Comparison of ENCODE assay signal across 18 cellular contexts in the genomic region with DNA sequence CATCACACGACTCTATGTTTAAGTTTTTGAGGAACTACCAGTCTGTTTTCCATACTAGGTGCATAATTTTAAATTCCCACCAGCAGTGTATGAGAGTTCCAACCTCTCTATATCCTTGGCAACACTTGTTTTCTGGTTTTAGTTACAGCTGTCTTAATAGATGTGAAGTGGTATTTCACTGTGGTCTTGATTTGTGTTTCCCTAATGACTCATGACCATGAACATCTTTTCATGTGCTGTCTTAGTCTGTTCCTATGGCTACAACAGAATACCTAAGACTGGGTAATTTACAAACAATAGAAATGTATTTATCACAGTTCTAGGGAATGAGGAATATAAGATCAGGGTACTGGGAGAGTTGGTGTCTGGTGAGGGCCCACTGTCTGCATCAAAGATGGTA. TPM values are rescaled to one million over a fixed set of nuclear protein-coding genes. Genes with fewer than 3 reads are reported as not detected.
DNase-seq lines count a peak whose midpoint lies in the region; ATAC-seq and TF ChIP-seq lines count a peak whose summit lies in the region.
"Had no signal": no experiment of that assay in that cellular context is flagged by ENCODE, and none has a peak within 500 bp of the region (broad histone marks: within the 10 kb centered on the region; RNA-seq: fewer than 3 reads in every experiment).

No MANE protein-coding gene starts in this region.

- in situ Hi-C loops in Caki2 (cut with HindIII; ENCODE audit: low pct_unique_long_range_greater_than_20kb, low sequenced_read_pairs): no loop called here
- in situ Hi-C loops in astrocyte of the cerebellum (cut with HindIII; ENCODE audit: low sequenced_read_pairs): no loop called here

- TF ChIP-seq CTCF in astrocyte of the cerebellum (IDR thresholded peaks at IDR 0.05; ENCODE audit: low read depth, low read length, missing control alignments): no peak

- no peak overlapping the region for H3K4me3 ChIP-seq in astrocyte of the cerebellum (ENCODE audit: low read depth, low read length)
- H3K4me3 ChIP-seq: mucosa of descending colon, Peyer's patch, tibial nerve had no signal

- DNase-seq in Caki2 (ENCODE audit: low read depth) (peak; percentile 43), astrocyte of the cerebellum (ENCODE audit: low read depth) (peak; percentile 72), kidney glomerular epithelial cell (lab: John Stamatoyannopoulos, UW) (peak; percentile 96), GDM1 (lab: John Stamatoyannopoulos, UW) (no peak), OCI-M2 (lab: John Stamatoyannopoulos, UW; ENCODE audit: unreplicated experiment) (no peak), amniotic stem cell (lab: John Stamatoyannopoulos, UW) (no peak)
- no peak for DNase-seq in activated CD4-positive, CD25-positive, alpha-beta regulatory T cell (lab: John Stamatoyannopoulos, UW)
- DNase-seq: activated T-cell treated with anti-CD3 and anti-CD28 coated beads, Interleukin-2, amount 50 U/mL, for 72 hours; aorta; effector memory CD4-positive, alpha-beta T cell; immature natural killer cell; mucosa of descending colon; NCI-H1436 treated with DMSO at 0.1 percent for 48 hours; NCI-H524; T-helper 2 cell had no signal

- peak; percentile 52 for ATAC-seq in HG02938 (IDR thresholded peaks at IDR 0.05; ENCODE audit: unreplicated experiment)
- ATAC-seq: mucosa of descending colon had no signal

RNA-seq across cellular contexts. Expression of gene GPR78, which starts 51.5 kb away (rescaled TPM):
- not detected in 2 replicates for total RNA-seq in Caki2 (2014; rRNA removed; shearing (Covaris generic); ENCODE audit: low replicate concordance)
- total RNA-seq: activated T-cell treated with anti-CD3 and anti-CD28 coated beads, Interleukin-2, amount 50 U/mL, for 72 hours; Peyer's patch; tibial nerve had no signal

Comparison
In these comparisons a context has a peak if more than half of its experiments do, and no peak if none do; other contexts are left out.
1. DNase-seq: peak in Caki2 (single experiment), astrocyte of the cerebellum (single experiment) and kidney glomerular epithelial cell (single experiment); none in GDM1 (single experiment), activated CD4-positive, CD25-positive, alpha-beta regulatory T cell (0 of 4), OCI-M2 (single experiment) and amniotic stem cell (single experiment).